In genomic region chr2:219177594-219178376, GRCh38 we compare ENCODE assay signal across 1 cellular context.
TF ChIP-seq lines count a peak whose summit lies in the region.

Gene RETREG2 (plus strand): TSS chr2:219178275. CDS start chr2:219178353, 78 bp downstream.

TF ChIP-seq in HepG2, 621 proteins besides CTCF, POLR2A, EP300 and RAD21 (continued from another document and continues in another):
- peak; percentile 88; the same call in 1 of the 2 replicates for TF ChIP-seq ARID4A (CRISPR knock-in tag; IDR thresholded peaks at IDR 0.05; ENCODE audit: borderline replicate concordance)
- no peak for TF ChIP-seq FLYWCH1 (CRISPR knock-in tag; IDR thresholded peaks at IDR 0.05)
- peak; percentile 91 for TF ChIP-seq SNAPC4 (CRISPR knock-in tag; IDR thresholded peaks at IDR 0.05)
- no peak for TF ChIP-seq MTF2 (CRISPR knock-in tag; IDR thresholded peaks at IDR 0.05; ENCODE audit: borderline replicate concordance)
- TF ChIP-seq ZNF549 (CRISPR knock-in tag; IDR thresholded peaks at IDR 0.05): no peak
- 0 out of 2 replicates have a peak, but pooled peaks have one; percentile 47 for TF ChIP-seq REXO4 (CRISPR knock-in tag; IDR thresholded peaks at IDR 0.05; ENCODE audit: borderline replicate concordance)
- TF ChIP-seq GMEB2 (CRISPR knock-in tag; IDR thresholded peaks at IDR 0.05; ENCODE audit: low read depth): no peak
- TF ChIP-seq MATR3 (CRISPR knock-in tag; IDR thresholded peaks at IDR 0.05): no peak
- TF ChIP-seq SSRP1 (CRISPR knock-in tag; IDR thresholded peaks at IDR 0.05): peak; percentile 87; the same call in 1 of the 2 replicates
- TF ChIP-seq ZIK1 (CRISPR knock-in tag; IDR thresholded peaks at IDR 0.05; ENCODE audit: borderline replicate concordance, low read depth): peak; percentile 90
- peak; percentile 80 for TF ChIP-seq ZNF687 (CRISPR knock-in tag; IDR thresholded peaks at IDR 0.05)
- TF ChIP-seq SALL2 (CRISPR knock-in tag; IDR thresholded peaks at IDR 0.05): no peak; the same call in 1 of the 2 replicates
- no peak for TF ChIP-seq PBX3 (CRISPR knock-in tag; IDR thresholded peaks at IDR 0.05; ENCODE audit: borderline replicate concordance)
- peak; percentile 69; the same call in 1 of the 2 replicates for TF ChIP-seq ZNF207 (IDR thresholded peaks at IDR 0.05; ENCODE audit: borderline replicate concordance)
- TF ChIP-seq LBX2 (CRISPR knock-in tag; IDR thresholded peaks at IDR 0.05; ENCODE audit: borderline replicate concordance): peak; percentile 85
- TF ChIP-seq AHDC1 (CRISPR knock-in tag; IDR thresholded peaks at IDR 0.05; ENCODE audit: borderline replicate concordance): peak; percentile 27; the same call in 1 of the 2 replicates
- TF ChIP-seq ZNF3 (CRISPR knock-in tag; IDR thresholded peaks at IDR 0.05): no peak
- no peak for TF ChIP-seq ZNF850 (CRISPR knock-in tag; conservative IDR thresholded peaks at IDR 0.05)
- TF ChIP-seq RNF219 (CRISPR knock-in tag; IDR thresholded peaks at IDR 0.05): no peak; the same call in 1 of the 2 replicates
- TF ChIP-seq BCL3 (CRISPR knock-in tag; IDR thresholded peaks at IDR 0.05): peak; percentile 53; the same call in 1 of the 2 replicates
- no peak for TF ChIP-seq HOXA7 (CRISPR knock-in tag; IDR thresholded peaks at IDR 0.05)
- TF ChIP-seq RARA (CRISPR knock-in tag; IDR thresholded peaks at IDR 0.05): 0 out of 2 replicates have a peak, but pooled peaks have one; percentile 24
- no peak for TF ChIP-seq ZNF232 (CRISPR knock-in tag; IDR thresholded peaks at IDR 0.05; ENCODE audit: borderline replicate concordance)
- TF ChIP-seq STAG1 (CRISPR knock-in tag; IDR thresholded peaks at IDR 0.05): peak; percentile 6; the same call in 1 of the 2 replicates
